Comparison of ENCODE assay signal across 16 cellular contexts in genomic region chr17:75460295-75460694, GRCh38. TPM values are rescaled to one million over a fixed set of nuclear protein-coding genes. Genes with fewer than 3 reads are reported as not detected.
DNase-seq lines count a peak whose midpoint lies in the region; ATAC-seq and TF ChIP-seq lines count a peak whose summit lies in the region.
"Had no signal": no experiment of that assay in that cellular context is flagged by ENCODE, and none has a peak within 500 bp of the region (broad histone marks: within the 10 kb centered on the region; RNA-seq: fewer than 3 reads in every experiment).

No MANE protein-coding gene starts in this region.

- H3K9ac ChIP-seq in SK-N-SH = no peak overlapping the region

- no peak for TF ChIP-seq CTCF in Caco-2 (IDR thresholded peaks at IDR 0.05; ENCODE audit: insufficient read depth in 1 of 2, low read depth in 1 of 2, low read length in 1 of 2, severe bottlenecking in 1 of 2, unreplicated experiment in 1 of 2)
- TF ChIP-seq CTCF in WTC11 (IDR thresholded peaks at IDR 0.05) = no peak
- TF ChIP-seq CTCF in ovary (IDR thresholded peaks at IDR 0.05) = no peak
- TF ChIP-seq CTCF in SK-N-SH (IDR thresholded peaks at IDR 0.05) = no peak

- H3K4me2 ChIP-seq in SK-N-SH = no peak overlapping the region

- H3K4me3 Mint-ChIP-seq in Caco-2 (ENCODE audit: unreplicated experiment) = peak overlapping the region; percentile 58
- H3K4me3 Mint-ChIP-seq in WTC11 = no peak overlapping the region
- no peak overlapping the region for H3K4me3 Mint-ChIP-seq in stimulated activated effector memory CD8-positive, alpha-beta T cell treated with anti-CD3 and anti-CD28 coated beads, Interleukin-12 subunit alpha, Interleukin-12 subunit beta, amount 100 ng/mL, for 72 hours
- H3K4me3 Mint-ChIP-seq: activated B cell treated with CpG ODN at 0.5 μM for 24 hours had no signal

- H3K9me2 ChIP-seq in SK-N-SH = no peaks in the 10 kb centered on the region

- H3K9me3 Mint-ChIP-seq in Caco-2 (ENCODE audit: unreplicated experiment) (no peaks in the 10 kb centered on the region), WTC11 (no peaks in the 10 kb centered on the region)
- H3K9me3 Mint-ChIP-seq in stimulated activated effector memory CD8-positive, alpha-beta T cell treated with anti-CD3 and anti-CD28 coated beads, Interleukin-12 subunit alpha, Interleukin-12 subunit beta, amount 100 ng/mL, for 72 hours = no peaks in the 10 kb centered on the region
- H3K9me3 Mint-ChIP-seq: activated B cell treated with CpG ODN at 0.5 μM for 24 hours had no signal

- H3K4me3 ChIP-seq in Caco-2 (ENCODE audit: low read depth, low read length) = no peak overlapping the region
- no peak overlapping the region for H3K4me3 ChIP-seq in ovary
- H3K4me3 ChIP-seq in SK-N-SH (ENCODE audit: low read depth in 2 of 2, low read length in 1 of 2) = no peak overlapping the region
- H3K4me3 ChIP-seq: lung had no signal

- H3K36me3 Mint-ChIP-seq in Caco-2 (ENCODE audit: insufficient read depth, unreplicated experiment) (peaks cover 29% of the 10 kb centered on the region), WTC11 (no peaks in the 10 kb centered on the region)
- H3K36me3 Mint-ChIP-seq in stimulated activated effector memory CD8-positive, alpha-beta T cell treated with anti-CD3 and anti-CD28 coated beads, Interleukin-12 subunit alpha, Interleukin-12 subunit beta, amount 100 ng/mL, for 72 hours = peaks cover 15% of the 10 kb centered on the region

- ATAC-seq in WTC11 = no peak
- ATAC-seq in stimulated activated effector memory CD8-positive, alpha-beta T cell treated with anti-CD3 and anti-CD28 coated beads, Interleukin-12 subunit alpha, Interleukin-12 subunit beta, amount 100 ng/mL, for 72 hours = no peak
- no peak for ATAC-seq in GM18907 (IDR thresholded peaks at IDR 0.05; ENCODE audit: unreplicated experiment)

- no TSS peak for BruUV-seq in Caco-2 (replicated peaks; lab: Mats Ljungman, UMichigan)

- H3K9me3 ChIP-seq in Caco-2 (no peaks in the 10 kb centered on the region), ovary (no peaks in the 10 kb centered on the region), SK-N-SH (no peaks in the 10 kb centered on the region)

- no peaks in the 10 kb centered on the region for H4K20me1 ChIP-seq in SK-N-SH (ENCODE audit: insufficient read depth)

- no peaks in the 10 kb centered on the region for H3K36me3 ChIP-seq in Caco-2 (ENCODE audit: control insufficient read depth, insufficient read depth, low read length)
- H3K36me3 ChIP-seq in ovary = no peaks in the 10 kb centered on the region
- no peaks in the 10 kb centered on the region for H3K36me3 ChIP-seq in SK-N-SH (replicated peaks in 1 of 2; ENCODE audit: control insufficient read depth in 1 of 2, insufficient read depth in 2 of 2, low read length in 1 of 2)

- no peaks in the 10 kb centered on the region for H3F3A ChIP-seq in SK-N-SH (replicated peaks; ENCODE audit: insufficient read depth)

- no peak for TF ChIP-seq POLR2A in ovary (IDR thresholded peaks at IDR 0.05)

- peaks cover 19% of the 10 kb centered on the region for H3K4me1 Mint-ChIP-seq in Caco-2 (ENCODE audit: low read depth, unreplicated experiment)
- peaks cover 16% of the 10 kb centered on the region for H3K4me1 Mint-ChIP-seq in WTC11
- peaks cover 54% of the 10 kb centered on the region for H3K4me1 Mint-ChIP-seq in stimulated activated effector memory CD8-positive, alpha-beta T cell treated with anti-CD3 and anti-CD28 coated beads, Interleukin-12 subunit alpha, Interleukin-12 subunit beta, amount 100 ng/mL, for 72 hours

- DNase-seq in Caco-2 (peak in 1 of 2 experiments; percentile 21), WTC11 (ENCODE audit: low spot score) (no peak), T1000 (lab: John Stamatoyannopoulos, UW) (no peak), ovary (no peak), SK-N-SH (no peak)
- DNase-seq in stimulated activated effector memory CD8-positive, alpha-beta T cell treated with anti-CD3 and anti-CD28 coated beads, Interleukin-12 subunit alpha, Interleukin-12 subunit beta, amount 100 ng/mL, for 72 hours (ENCODE audit: low spot score in 2 of 2) = no peak
- DNase-seq: activated B cell treated with CpG ODN at 0.5 μM for 24 hours; activated effector memory CD4-positive, alpha-beta T cell treated with Interleukin-2 at 50 U/mL for 16 hours; DMS 273 treated with DMSO at 0.1 percent for 48 hours; HCEC 1CT; NCI-H2081 treated with DMSO at 0.1 percent for 48 hours; NCI-H526 treated with DMSO at 0.1 percent for 48 hours; RPMI8226 had no signal

- H3K27me3 Mint-ChIP-seq in Caco-2 (ENCODE audit: insufficient read depth, unreplicated experiment) = no peaks in the 10 kb centered on the region
- H3K27me3 Mint-ChIP-seq in WTC11 (ENCODE audit: low read depth) = no peaks in the 10 kb centered on the region
- H3K27me3 Mint-ChIP-seq: activated B cell treated with CpG ODN at 0.5 μM for 24 hours had no signal

- intact Hi-C loops in Caco-2 (cut with micrococcal nuclease; ENCODE audit: unreplicated experiment) (no loop called here), ovary (cut with DNase I) (no loop called here)

- H3K79me2 ChIP-seq in SK-N-SH (ENCODE audit: insufficient read depth) = peaks cover 58% of the 10 kb centered on the region

- H3K4me1 ChIP-seq in Caco-2 (peaks cover 38% of the 10 kb centered on the region), ovary (ENCODE audit: insufficient read depth) (peaks cover 4% of the 10 kb centered on the region), SK-N-SH (ENCODE audit: control insufficient read depth in 1 of 2, insufficient read depth in 2 of 2, low read depth in 1 of 2, low read length in 1 of 2) (peaks cover 0 to 15% of the 10 kb centered on the region in 2 experiments; a peak in 3 of 4 replicates)

- 96 to 98% (median 97%) methylated on average over 4 of the region's 4 CpGs for WGBS in ovary, 3 donors
- WGBS in SK-N-SH (ENCODE audit: low lambda C conversion rate) = 98% methylated on average over 4 of the region's 4 CpGs

- CTCF ChIA-PET in Caco-2 (lab: Charles Lee) (interaction anchor here (0.7 to 1.9 kb wide), 6 partner anchors 10 to 189 kb away, joined by 3 to 11 read pairs (median 4); partner anchors contain the start of genes MIF4GD and TSEN54), WTC11 (lab: Charles Lee) (interaction anchor here (1.0 kb wide), 1 partner anchor 288 kb away, joined by 3 read pairs; no protein-coding TSS in a partner anchor), SK-N-SH (lab: Yijun Ruan, JAX) (interaction anchor here (1.3 kb wide), 2 partner anchors 288 to 354 kb away, joined by 3 read pairs; no protein-coding TSS in a partner anchor)

- TF ChIP-seq EP300 in ovary (IDR thresholded peaks at IDR 0.05) (no peak), SK-N-SH (IDR thresholded peaks at IDR 0.05; ENCODE audit: borderline replicate concordance in 1 of 2, low read depth in 1 of 2, low read length in 1 of 2) (no peak)

- H2AFZ ChIP-seq in SK-N-SH (ENCODE audit: low read depth) = no peak overlapping the region

- peak overlapping the region; percentile 8 for H3K27ac ChIP-seq in layer of hippocampus (ENCODE audit: low read depth, low read length)
- no peak overlapping the region for H3K27ac ChIP-seq in ovary
- no peak overlapping the region for H3K27ac ChIP-seq in SK-N-SH (ENCODE audit: low read depth in 2 of 2, low read length in 1 of 2)

- H3K27me3 ChIP-seq in Caco-2 (replicated peaks; ENCODE audit: control insufficient read depth, insufficient read depth, low read length) = no peaks in the 10 kb centered on the region
- H3K27me3 ChIP-seq in layer of hippocampus (ENCODE audit: control insufficient read depth, insufficient read depth, low read length) = no peaks in the 10 kb centered on the region
- no peaks in the 10 kb centered on the region for H3K27me3 ChIP-seq in ovary
- H3K27me3 ChIP-seq in SK-N-SH (ENCODE audit: insufficient read depth) = no peaks in the 10 kb centered on the region

- TF ChIP-seq RAD21 in SK-N-SH (IDR thresholded peaks at IDR 0.05; ENCODE audit: low read length) = no peak

- POLR2A ChIA-PET in Caco-2 (lab: Charles Lee) = interaction anchor here (0.6 to 2.7 kb wide), 5 partner anchors 30 to 1680 kb away, joined by 3 to 18 read pairs (median 4); partner anchors contain the start of genes SEC14L1 and TSEN54
- POLR2A ChIA-PET in WTC11 (lab: Charles Lee) = no interaction called here
- POLR2A ChIA-PET in SK-N-SH (lab: Yijun Ruan, JAX) = interaction anchor here (0.7 kb wide), 1 partner anchor 19 kb away, joined by 4 read pairs; no protein-coding TSS in a partner anchor

- H3K27ac Mint-ChIP-seq in Caco-2 (ENCODE audit: unreplicated experiment) (peak overlapping the region; percentile 92), WTC11 (peak overlapping the region; percentile 42; the same call in 1 of the 2 replicates)
- peak overlapping the region; percentile 41 for H3K27ac Mint-ChIP-seq in stimulated activated effector memory CD8-positive, alpha-beta T cell treated with anti-CD3 and anti-CD28 coated beads, Interleukin-12 subunit alpha, Interleukin-12 subunit beta, amount 100 ng/mL, for 72 hours

TF ChIP-seq in SK-N-SH, 30 proteins besides CTCF, POLR2A, EP300 and RAD21 (continues in another document):
- no peak for TF ChIP-seq SIN3A (IDR thresholded peaks at IDR 0.05; ENCODE audit: borderline replicate concordance, low read depth, low read length)

RNA-seq across cellular contexts. Expression of gene TMEM94, which starts 3.9 kb away (rescaled TPM):
- total RNA-seq in Caco-2 (2022) (109 and 115 TPM in 2 replicates), WTC11 (2021) (64.7 to 76.9 TPM (median 68.6 TPM) in 3 replicates), ovary (10 to 100 TPM; 37.7 to 87.1 (median 75.3) TPM)
- polyA plus RNA-seq in ovary (10 to 100 TPM; 29.2 to 52.6 TPM), SK-N-SH (2012; rRNA removed) (68.0 and 89.9 TPM in 2 replicates)
- 20.5 and 37.3 TPM in 2 replicates for polyA plus RNA-seq in SK-N-SH (2012; cell fraction: cytosol; rRNA removed)
- polyA plus RNA-seq in SK-N-SH (2012; cell fraction: nucleus; rRNA removed) = 318 and 375 TPM in 2 replicates

RNA-seq across cellular contexts. Expression of gene GRB2, which starts 54.8 kb away (rescaled TPM):
- total RNA-seq in Caco-2 (2022) = 113 and 115 TPM in 2 replicates
- 82.9 to 93.3 TPM (median 92.6 TPM) in 3 replicates for total RNA-seq in WTC11 (2021)
- 10 to 100 TPM; 49.2 to 84.9 (median 62.6) TPM for total RNA-seq in ovary
- 10 to 100 TPM; 41.5 to 88.2 TPM for polyA plus RNA-seq in ovary
- polyA plus RNA-seq in SK-N-SH (2012; rRNA removed) = 81.6 and 89.6 TPM in 2 replicates
- 79.2 and 104 TPM in 2 replicates for polyA plus RNA-seq in SK-N-SH (2012; cell fraction: cytosol; rRNA removed)
- polyA plus RNA-seq in SK-N-SH (2012; cell fraction: nucleus; rRNA removed) = 83.6 and 109 TPM in 2 replicates

RNA-seq across cellular contexts. Expression of gene CASKIN2, which starts 55.0 kb away (rescaled TPM):
- total RNA-seq in Caco-2 (2022) (41.8 and 48.9 TPM in 2 replicates), WTC11 (2021) (31.3 to 32.2 TPM (median 31.9 TPM) in 3 replicates), ovary (10 to 100 TPM in 6 of 7 donors, 1 to 10 TPM in 1; 9.1 to 58.7 (median 41.3) TPM)
- polyA plus RNA-seq in ovary (10 to 100 TPM; 11.0 to 13.9 TPM), SK-N-SH (2012; rRNA removed) (5.2 and 6.5 TPM in 2 replicates)
- polyA plus RNA-seq in SK-N-SH (2012; cell fraction: cytosol; rRNA removed) = 2.3 and 4.5 TPM in 2 replicates
- 18.8 and 32.9 TPM in 2 replicates for polyA plus RNA-seq in SK-N-SH (2012; cell fraction: nucleus; rRNA removed)

RNA-seq across cellular contexts. Expression of gene TSEN54, which starts 56.0 kb away (rescaled TPM):
- total RNA-seq in Caco-2 (2022) (71.3 and 74.5 TPM in 2 replicates), WTC11 (2021) (47.8 to 53.4 TPM (median 51.5 TPM) in 3 replicates), ovary (10 to 100 TPM; 16.0 to 35.0 (median 21.3) TPM)
- polyA plus RNA-seq in ovary (10 to 100 TPM; 11.3 to 12.8 TPM), SK-N-SH (2012; rRNA removed) (29.8 and 37.7 TPM in 2 replicates)
- 14.2 and 21.1 TPM in 2 replicates for polyA plus RNA-seq in SK-N-SH (2012; cell fraction: cytosol; rRNA removed)
- 85.0 and 113 TPM in 2 replicates for polyA plus RNA-seq in SK-N-SH (2012; cell fraction: nucleus; rRNA removed)

Comparison
In these comparisons a context has a peak if more than half of its experiments do, and no peak if none do; other contexts are left out.
1. H3K27ac Mint-ChIP-seq: peak in every context shown above with its lines; median percentile 92 in Caco-2; 42 in WTC11; 41 in stimulated activated effector memory CD8-positive, alpha-beta T cell treated with anti-CD3 and anti-CD28 coated beads, Interleukin-12 subunit alpha, Interleukin-12 subunit beta, amount 100 ng/mL, for 72 hours.